In genomic region chr10:57367412-57367811, GRCh38 we compare ENCODE assay signal across 8 cellular contexts.
"Had no signal": no experiment of that assay in that cellular context is flagged by ENCODE, and none has a peak within 500 bp of the region (broad histone marks: within the 10 kb centered on the region; RNA-seq: fewer than 3 reads in every experiment).

No MANE protein-coding gene starts in this region.

- H3K4me2 ChIP-seq: KMS-11 had no signal

- H2AFZ ChIP-seq: GM23248 had no signal

- H3K4me3 ChIP-seq: GM23248 had no signal

- FAIRE-seq: H54, HTR-8/SVneo had no signal

- DNase-seq: GM23248, GOT3, H9, HCEC 1CT, KBM-7 had no signal

- H3K9ac ChIP-seq: GM23248, KMS-11 had no signal

- H3K27ac ChIP-seq: GM23248, KMS-11 had no signal
